ENCODE assay signal across 1 cellular context in genomic region chr7:116501425-116502167, GRCh38.
TF ChIP-seq lines count a peak whose summit lies in the region.

No MANE protein-coding gene starts in this region.

TF ChIP-seq in GM23338, 12 proteins besides CTCF, POLR2A, EP300 and RAD21 (continued from another document):
- no peak for TF ChIP-seq ZNF462 (CRISPR knock-in tag; IDR thresholded peaks at IDR 0.05)
- TF ChIP-seq POLR2AphosphoS5 (IDR thresholded peaks at IDR 0.05; ENCODE audit: low read depth) = no peak
